Comparison of ENCODE assay signal across 9 cellular contexts in genomic region chr7:20798694-20799121, GRCh38. TPM values are rescaled to one million over a fixed set of nuclear protein-coding genes. Genes with fewer than 3 reads are reported as not detected.
A peak's percentile ranks its signal among the peaks of the same experiment; 100 is the strongest.
DNase-seq lines count a peak whose midpoint lies in the region; ATAC-seq, FAIRE-seq and TF ChIP-seq lines count a peak whose summit lies in the region.
"Had no signal": no experiment of that assay in that cellular context is flagged by ENCODE, and none has a peak within 500 bp of the region (broad histone marks: within the 10 kb centered on the region; RNA-seq: fewer than 3 reads in every experiment).

No MANE protein-coding gene starts in this region.

- ATAC-seq in GM19351 (IDR thresholded peaks at IDR 0.05; ENCODE audit: unreplicated experiment): no peak

- no peak overlapping the region for H3K9ac ChIP-seq in endothelial cell of umbilical vein (replicated peaks; ENCODE audit: extremely low read depth, insufficient read depth, low read length)
- H3K9ac ChIP-seq: SK-N-SH had no signal

- FAIRE-seq in endothelial cell of umbilical vein (lab: Jason Lieb, UNC): no peak

- H3K27me3 ChIP-seq in endothelial cell of umbilical vein (ENCODE audit: control insufficient read depth in 2 of 2, insufficient read depth in 2 of 2, low read length in 2 of 2): peaks cover 48 to 64% of the 10 kb centered on the region in 2 experiments

- BruUV-seq in endothelial cell of umbilical vein (replicated peaks; lab: Mats Ljungman, UMichigan): no TSS peak

- peak overlapping the region in 1 of 3 experiments; percentile 38 for H3K4me3 ChIP-seq in endothelial cell of umbilical vein (replicated peaks in 1 of 3; ENCODE audit: insufficient read depth in 1 of 3, low read depth in 1 of 3, low read length in 3 of 3)
- H3K4me3 ChIP-seq in skin epidermis: peak overlapping the region in 4 of 7 experiments; percentile 35 to 49 (median 39)

- no peaks in the 10 kb centered on the region for H3K9me1 ChIP-seq in endothelial cell of umbilical vein (replicated peaks; ENCODE audit: control insufficient read depth, extremely low read depth, insufficient read depth, low read length)

- no peak overlapping the region for H2AFZ ChIP-seq in endothelial cell of umbilical vein (ENCODE audit: low read depth, low read length)

- dilution Hi-C loops in endothelial cell of umbilical vein (cut with MboI; ENCODE audit: extremely low pct_ligation_motif_present, low sequenced_read_pairs): no loop called here

- H3K27ac ChIP-seq in endothelial cell of umbilical vein (ENCODE audit: insufficient read depth, low read depth, low read length): no peak overlapping the region
- H3K27ac ChIP-seq in skin epidermis: no peak overlapping the region

- no peaks in the 10 kb centered on the region for H3K36me3 ChIP-seq in endothelial cell of umbilical vein (ENCODE audit: control insufficient read depth in 2 of 2, extremely low read depth in 1 of 2, insufficient read depth in 2 of 2, low read length in 2 of 2)

- POLR2A ChIA-PET in endothelial cell of umbilical vein (lab: Charles Lee): no interaction called here

- H4K20me1 ChIP-seq in endothelial cell of umbilical vein (replicated peaks; ENCODE audit: control insufficient read depth, extremely low read depth, insufficient read depth, low read length): no peaks in the 10 kb centered on the region

- no peaks in the 10 kb centered on the region for H3K9me3 ChIP-seq in endothelial cell of umbilical vein (replicated peaks; ENCODE audit: control insufficient read depth, insufficient read depth, low read length)
- H3K9me3 ChIP-seq: SK-N-SH had no signal

- no peak for TF ChIP-seq CTCF in endothelial cell of umbilical vein (IDR thresholded peaks at IDR 0.05; ENCODE audit: extremely low read depth in 1 of 2, insufficient read depth in 1 of 2, low read depth in 1 of 2, low read length in 2 of 2)

- no peak for TF ChIP-seq POLR2A in endothelial cell of umbilical vein (IDR thresholded peaks at IDR 0.05; ENCODE audit: low read depth, low read length)

- intact Hi-C loops in endothelial cell of umbilical vein (cut with micrococcal nuclease): no loop called here

- no peaks in the 10 kb centered on the region for H3K79me2 ChIP-seq in endothelial cell of umbilical vein (ENCODE audit: control insufficient read depth, insufficient read depth, low read length)

- CTCF ChIA-PET in endothelial cell of umbilical vein (lab: Charles Lee): interaction anchor here (1.0 to 1.6 kb wide), 2 partner anchors 20 to 455 kb away, joined by 3 to 4 read pairs; no protein-coding TSS in a partner anchor

- peak overlapping the region; percentile 41 for H3K4me2 ChIP-seq in endothelial cell of umbilical vein (ENCODE audit: insufficient read depth, low read length)
- H3K4me2 ChIP-seq: SK-N-SH had no signal

- H3K4me1 ChIP-seq in endothelial cell of umbilical vein (ENCODE audit: control insufficient read depth, extremely low read depth, insufficient read depth, low read length): peaks cover 6% of the 10 kb centered on the region

- DNase-seq in NCI-H146 (lab: John Stamatoyannopoulos, UW): peak; percentile 45
- no peak for DNase-seq in NCI-H146 treated with DMSO at 0.1 percent for 48 hours (lab: John Stamatoyannopoulos, UW; ENCODE audit: unreplicated experiment)
- peak; percentile 75 for DNase-seq in NCI-H345 (lab: John Stamatoyannopoulos, UW)
- DNase-seq in endothelial cell of umbilical vein (ENCODE audit: low read depth, low spot score): no peak
- no peak for DNase-seq in NCI-H1694 (lab: John Stamatoyannopoulos, UW)
- DNase-seq in middle frontal gyrus (ENCODE audit: extremely low spot score, low spot score): no peak

TF ChIP-seq in endothelial cell of umbilical vein, 7 proteins besides CTCF, POLR2A, EP300 and RAD21:
- TF ChIP-seq GATA2 (IDR thresholded peaks at IDR 0.05; ENCODE audit: insufficient read depth, insufficient read length, low read depth, low read length): no peak

RNA-seq across cellular contexts. Expression of gene SP8, which starts 12.0 kb away (rescaled TPM):
- 0.38 and 2.5 TPM in 2 replicates for total RNA-seq in endothelial cell of umbilical vein
- polyA plus RNA-seq in endothelial cell of umbilical vein: 0.92 and 1.1 TPM in 2 replicates
- 0.36 and 0.47 TPM in 2 replicates for polyA plus RNA-seq in endothelial cell of umbilical vein (2011; cell fraction: cytosol; rRNA removed)
- polyA plus RNA-seq in endothelial cell of umbilical vein (2011; cell fraction: nucleus; rRNA removed): 0.41 and 0.54 TPM in 2 replicates
- 0.15 TPM in 1 of 2 replicates, not detected in the other for polyA plus RNA-seq in endothelial cell of umbilical vein (2012)
- polyA minus RNA-seq in endothelial cell of umbilical vein: 0.68 and 0.96 TPM in 2 replicates
- not detected for polyA minus RNA-seq in endothelial cell of umbilical vein (2011; cell fraction: cytosol; rRNA and poly(A)+ RNA removed)
- 0.38 and 0.72 TPM in 2 replicates for polyA minus RNA-seq in endothelial cell of umbilical vein (2011; cell fraction: nucleus; rRNA and poly(A)+ RNA removed)
- polyA plus RNA-seq: SK-N-SH had no signal

Comparison
In these comparisons a context has a peak if more than half of its experiments do, and no peak if none do; other contexts are left out.
1. DNase-seq: peak in NCI-H146 (single experiment) and NCI-H345 (single experiment); none in NCI-H146 treated with DMSO at 0.1 percent for 48 hours (single experiment), endothelial cell of umbilical vein (single experiment), NCI-H1694 (single experiment) and middle frontal gyrus (single experiment).